ENCODE assay signal across 28 cellular contexts in genomic region chr10:76089626-76090185, GRCh38.
DNase-seq lines count a peak whose midpoint lies in the region; TF ChIP-seq lines count a peak whose summit lies in the region.
"Had no signal": no experiment of that assay in that cellular context is flagged by ENCODE, and none has a peak within 500 bp of the region (broad histone marks: within the 10 kb centered on the region; RNA-seq: fewer than 3 reads in every experiment).

No MANE protein-coding gene starts in this region.

- no peak overlapping the region for H3K9ac ChIP-seq in endodermal cell (ENCODE audit: extremely low read depth, low read length, poor library complexity, severe bottlenecking)

- H3K4me1 Mint-ChIP-seq in nephron (peaks cover 58% of the 10 kb centered on the region), endodermal cell (peaks cover 6% of the 10 kb centered on the region)
- H3K4me1 Mint-ChIP-seq: CD8-positive, alpha-beta memory T cell had no signal

- H3K27me3 ChIP-seq in thyroid gland: no peaks in the 10 kb centered on the region
- H3K27me3 ChIP-seq in endodermal cell (ENCODE audit: control insufficient read depth, insufficient read depth, low read length, poor library complexity, severe bottlenecking): no peaks in the 10 kb centered on the region
- H3K27me3 ChIP-seq: BE2C, tibial artery had no signal

- TF ChIP-seq CTCF in nephron (IDR thresholded peaks at IDR 0.05; ENCODE audit: unreplicated experiment in 3 of 3): no peak
- TF ChIP-seq CTCF in thyroid gland (IDR thresholded peaks at IDR 0.05): no peak
- no peak for TF ChIP-seq CTCF in endodermal cell (conservative IDR thresholded peaks at IDR 0.05)

- peak; percentile 48 for DNase-seq in Caki2 (ENCODE audit: low read depth)
- DNase-seq in NCI-H146 treated with DMSO at 0.1 percent for 48 hours (lab: John Stamatoyannopoulos, UW; ENCODE audit: unreplicated experiment): peak; percentile 26
- DNase-seq in NCI-H748 treated with DMSO at 0.1 percent for 48 hours (lab: John Stamatoyannopoulos, UW): peak; percentile 68
- DNase-seq in GM19240 (ENCODE audit: insufficient read length, low spot score): no peak
- DNase-seq in thyroid gland: no peak
- DNase-seq in endodermal cell: no peak
- DNase-seq: activated CD8-positive, alpha-beta T cell treated with anti-CD3 and anti-CD28 coated beads, Interleukin-2, amount 10 ng/mL, durations not matched to agents 7 days and 5 days; BE2C; CD8-positive, alpha-beta memory T cell; DMS79; effector memory CD8-positive, alpha-beta T cell; GDM1; H9; head of caudate nucleus; MM.1S; NCI-H1694 treated with DMSO at 0.1 percent for 48 hours; NCI-H510A treated with DMSO at 0.1 percent for 48 hours; stimulated activated CD4-positive, alpha-beta T cell treated with anti-CD3 and anti-CD28 coated beads, Interleukin-1b, Interleukin-23, amount 100 ng/mL, for 48 hours; stimulated activated CD8-positive, alpha-beta memory T cell treated with anti-CD3 and anti-CD28 coated beads, Interleukin-4, amount 100 ng/mL, for 48 hours; stimulated activated naive CD8-positive, alpha-beta T cell treated with anti-CD3 and anti-CD28 coated beads, Interleukin-15, amount 100 ng/mL, for 72 hours; tibial artery had no signal

- TF ChIP-seq POLR2A in thyroid gland (IDR thresholded peaks at IDR 0.05): no peak

- H3K4me3 ChIP-seq in thyroid gland (replicated peaks in 1 of 3) (no peak overlapping the region), endodermal cell (ENCODE audit: low read length) (no peak overlapping the region)
- H3K4me3 ChIP-seq: coronary artery, K562, smooth muscle cell, tibial artery had no signal

- no peak overlapping the region for H3K27ac ChIP-seq in thyroid gland
- H3K27ac ChIP-seq in endodermal cell (ENCODE audit: low read depth, low read length): no peak overlapping the region
- H3K27ac ChIP-seq: coronary artery, tibial artery had no signal

- H3K9me3 Mint-ChIP-seq in nephron: peaks cover 3% of the 10 kb centered on the region
- H3K9me3 Mint-ChIP-seq in endodermal cell: no peaks in the 10 kb centered on the region
- H3K9me3 Mint-ChIP-seq: natural killer cell treated with Interleukin-12 subunit alpha and Interleukin-12 subunit beta and Interleukin-15 and Interleukin-18, amount 100 ng/mL, for 72 hours; stimulated activated naive CD8-positive, alpha-beta T cell treated with anti-CD3 and anti-CD28 coated beads, Interleukin-15, amount 100 ng/mL, for 72 hours; T-helper 2 cell treated with Interferon-gamma antibody and Interleukin-4, amounts not matched to agents 5 μg/mL and 100 μg/mL, for 36 hours had no signal

- in situ Hi-C loops in Caki2 (cut with HindIII; ENCODE audit: low pct_unique_long_range_greater_than_20kb, low sequenced_read_pairs): no loop called here

- H3K9me3 ChIP-seq in thyroid gland (no peaks in the 10 kb centered on the region), endodermal cell (ENCODE audit: control insufficient read depth, low read length) (no peaks in the 10 kb centered on the region)
- H3K9me3 ChIP-seq: BE2C, tibial artery had no signal

- intact Hi-C loops in thyroid gland (cut with DNase I): no loop called here

- H3K27ac Mint-ChIP-seq in nephron (peak overlapping the region; percentile 11 to 57 (median 52)), endodermal cell (no peak overlapping the region)
- H3K27ac Mint-ChIP-seq: activated CD8-positive, alpha-beta T cell treated with anti-CD3 and anti-CD28 coated beads, Interleukin-2, amount 10 ng/mL, durations not matched to agents 7 days and 5 days; CD8-positive, alpha-beta memory T cell; effector memory CD8-positive, alpha-beta T cell; H9; natural killer cell treated with Interleukin-12 subunit alpha and Interleukin-12 subunit beta and Interleukin-15 and Interleukin-18, amount 100 ng/mL, for 72 hours; stimulated activated naive CD8-positive, alpha-beta T cell treated with anti-CD3 and anti-CD28 coated beads, Interleukin-15, amount 100 ng/mL, for 72 hours; T-helper 2 cell treated with Interferon-gamma antibody and Interleukin-4, amounts not matched to agents 5 μg/mL and 100 μg/mL, for 36 hours had no signal

- 86 to 92% methylated on average over 11 of the region's 11 CpGs for WGBS in thyroid gland, 2 donors
- WGBS in endodermal cell (ENCODE audit: insufficient coverage in 1 of 2, insufficient read length in 1 of 2), 2 experiments: 86 to 94% methylated on average over 4 to 10 of the region's 11 CpGs

- H3K36me3 ChIP-seq in thyroid gland (no peaks in the 10 kb centered on the region), endodermal cell (ENCODE audit: control insufficient read depth, insufficient read depth, low read length) (no peaks in the 10 kb centered on the region)
- H3K36me3 ChIP-seq: BE2C, tibial artery had no signal

- H3K4me1 ChIP-seq in thyroid gland: no peaks in the 10 kb centered on the region
- H3K4me1 ChIP-seq in endodermal cell (ENCODE audit: control insufficient read depth, insufficient read depth, low read length): no peaks in the 10 kb centered on the region
- H3K4me1 ChIP-seq: BE2C had no signal

- H3K36me3 Mint-ChIP-seq in nephron (ENCODE audit: low read depth) (peaks cover 3% of the 10 kb centered on the region), endodermal cell (ENCODE audit: low read depth) (no peaks in the 10 kb centered on the region)
- H3K36me3 Mint-ChIP-seq: activated naive CD4-positive, alpha-beta T cell treated with anti-CD3 and anti-CD28 coated beads, Interleukin-2, amount 50 U/mL, for 72 hours; CD8-positive, alpha-beta memory T cell; natural killer cell treated with Interleukin-12 subunit alpha and Interleukin-12 subunit beta and Interleukin-15 and Interleukin-18, amount 100 ng/mL, for 72 hours had no signal

- H3K27me3 Mint-ChIP-seq in nephron (ENCODE audit: low read depth) (peaks cover 7% of the 10 kb centered on the region), endodermal cell (ENCODE audit: insufficient read depth) (peaks cover 6% of the 10 kb centered on the region)
- H3K27me3 Mint-ChIP-seq: effector memory CD8-positive, alpha-beta T cell; stimulated activated naive CD8-positive, alpha-beta T cell treated with anti-CD3 and anti-CD28 coated beads, Interleukin-15, amount 100 ng/mL, for 72 hours had no signal

- no peak overlapping the region for H3K4me3 Mint-ChIP-seq in nephron
- H3K4me3 Mint-ChIP-seq in endodermal cell: no peak overlapping the region
- H3K4me3 Mint-ChIP-seq: activated CD8-positive, alpha-beta T cell treated with anti-CD3 and anti-CD28 coated beads, Interleukin-2, amount 10 ng/mL, durations not matched to agents 7 days and 5 days; CD8-positive, alpha-beta memory T cell; effector memory CD8-positive, alpha-beta T cell; H9; natural killer cell treated with Interleukin-12 subunit alpha and Interleukin-12 subunit beta and Interleukin-15 and Interleukin-18, amount 100 ng/mL, for 72 hours; stimulated activated naive CD8-positive, alpha-beta T cell treated with anti-CD3 and anti-CD28 coated beads, Interleukin-15, amount 100 ng/mL, for 72 hours; T-helper 2 cell treated with Interferon-gamma antibody and Interleukin-4, amounts not matched to agents 5 μg/mL and 100 μg/mL, for 36 hours had no signal

Comparison
In these comparisons a context has a peak if more than half of its experiments do, and no peak if none do; other contexts are left out.
1. DNase-seq: peak in Caki2 (single experiment), NCI-H146 treated with DMSO at 0.1 percent for 48 hours (single experiment) and NCI-H748 treated with DMSO at 0.1 percent for 48 hours (single experiment); none in GM19240 (single experiment), thyroid gland (0 of 2) and endodermal cell (single experiment).